11 cellular contexts compared by ENCODE assay signal in genomic region chr3:9452417-9452816, GRCh38. TPM values are rescaled to one million over a fixed set of nuclear protein-coding genes. Genes with fewer than 3 reads are reported as not detected.
A peak's percentile ranks its signal among the peaks of the same experiment; 100 is the strongest.
DNase-seq lines count a peak whose midpoint lies in the region; ATAC-seq and TF ChIP-seq lines count a peak whose summit lies in the region.
"Had no signal": no experiment of that assay in that cellular context is flagged by ENCODE, and none has a peak within 500 bp of the region (broad histone marks: within the 10 kb centered on the region; RNA-seq: fewer than 3 reads in every experiment).

No MANE protein-coding gene starts in this region.

- H3K4me3 ChIP-seq in ACC112 (ENCODE audit: low read depth, low read length), result no peak overlapping the region
- H3K4me3 ChIP-seq in GM23248, result peak overlapping the region; percentile 28
- no peak overlapping the region for H3K4me3 ChIP-seq in fibroblast of pulmonary artery (replicated peaks; ENCODE audit: low read depth, low read length)
- no peak overlapping the region for H3K4me3 ChIP-seq in neuronal stem cell (ENCODE audit: low read length in 2 of 2)
- no peak overlapping the region for H3K4me3 ChIP-seq in lower leg skin (ENCODE audit: low read depth, poor library complexity, severe bottlenecking)

- H3K36me3 Mint-ChIP-seq in activated T-helper 2 cell treated with anti-CD3 and anti-CD28 coated beads, Interferon-gamma antibody, Interleukin-2, Interleukin-4, amounts not matched to agents 10 μg/mL and 5 μg/mL and 100 μg/mL, durations not matched to agents 14 hours and 24 hours and 36 hours (ENCODE audit: low read depth), result peaks cover 75% of the 10 kb centered on the region

- peaks cover 33% of the 10 kb centered on the region for H3K4me1 Mint-ChIP-seq in activated T-helper 2 cell treated with anti-CD3 and anti-CD28 coated beads, Interferon-gamma antibody, Interleukin-2, Interleukin-4, amounts not matched to agents 10 μg/mL and 5 μg/mL and 100 μg/mL, durations not matched to agents 14 hours and 24 hours and 36 hours (ENCODE audit: low read depth)

- ATAC-seq in HG02973 (IDR thresholded peaks at IDR 0.05; ENCODE audit: unreplicated experiment), result no peak
- ATAC-seq: HCT116 had no signal

- peak overlapping the region; percentile 11 for H3K4me3 Mint-ChIP-seq in activated T-helper 2 cell treated with anti-CD3 and anti-CD28 coated beads, Interferon-gamma antibody, Interleukin-2, Interleukin-4, amounts not matched to agents 10 μg/mL and 5 μg/mL and 100 μg/mL, durations not matched to agents 14 hours and 24 hours and 36 hours (ENCODE audit: low read depth)

- H3K27me3 ChIP-seq in ACC112 (ENCODE audit: insufficient read depth, low read length), result no peaks in the 10 kb centered on the region
- H3K27me3 ChIP-seq in GM23248 (replicated peaks; ENCODE audit: insufficient read depth), result no peaks in the 10 kb centered on the region
- H3K27me3 ChIP-seq in neuronal stem cell (ENCODE audit: control insufficient read depth in 3 of 3, insufficient read depth in 3 of 3, low read depth in 1 of 3, low read length in 3 of 3), result no peaks in the 10 kb centered on the region

- no peak overlapping the region for H2BK5ac ChIP-seq in neuronal stem cell (ENCODE audit: low read length)

- peaks cover 21% of the 10 kb centered on the region for H3K4me1 ChIP-seq in ACC112 (ENCODE audit: control insufficient read depth, insufficient read depth, low read length, unreplicated experiment)
- H3K4me1 ChIP-seq in GM23248 (ENCODE audit: insufficient read depth), result peaks cover 7% of the 10 kb centered on the region
- no peaks in the 10 kb centered on the region for H3K4me1 ChIP-seq in neuronal stem cell (ENCODE audit: control insufficient read depth in 2 of 2, insufficient read depth in 1 of 2, low read depth in 1 of 2, low read length in 2 of 2)
- H3K4me1 ChIP-seq: Caco-2 had no signal

- H3K23ac ChIP-seq in neuronal stem cell (ENCODE audit: low read depth, low read length, poor library complexity), result no peak overlapping the region

- TF ChIP-seq CTCF in fibroblast of pulmonary artery (IDR thresholded peaks at IDR 0.05; ENCODE audit: low read length, missing control alignments) (no peak), lower leg skin (IDR thresholded peaks at IDR 0.05) (no peak)

- peaks cover 30% of the 10 kb centered on the region for H3F3A ChIP-seq in GM23248 (ENCODE audit: insufficient read depth)

- no peak overlapping the region for H2AK5ac ChIP-seq in neuronal stem cell (ENCODE audit: low read depth, low read length)

- H4K8ac ChIP-seq in neuronal stem cell (ENCODE audit: low read depth, low read length), result no peak overlapping the region

- no peaks in the 10 kb centered on the region for H3K9me2 ChIP-seq in GM23248 (ENCODE audit: insufficient read depth)

- DNase-seq in GM23248 (peak; percentile 57), fibroblast of pulmonary artery (ENCODE audit: low read depth) (peak; percentile 16), neuronal stem cell (ENCODE audit: low spot score) (no peak), lower leg skin (ENCODE audit: low spot score in 2 of 2) (no peak)
- DNase-seq in activated T-helper 2 cell treated with anti-CD3 and anti-CD28 coated beads, Interferon-gamma antibody, Interleukin-2, Interleukin-4, amounts not matched to agents 10 μg/mL and 5 μg/mL and 100 μg/mL, durations not matched to agents 14 hours and 24 hours and 36 hours (ENCODE audit: low spot score), result no peak
- DNase-seq in effector CD4-positive, alpha-beta T cell, result no peak
- DNase-seq: Caco-2, kidney had no signal

- H3K4me2 ChIP-seq in GM23248 (ENCODE audit: unreplicated experiment), result peak overlapping the region; percentile 30
- no peak overlapping the region for H3K4me2 ChIP-seq in neuronal stem cell (ENCODE audit: insufficient read depth, low read length, poor library complexity, severe bottlenecking)

- H3K18ac ChIP-seq in neuronal stem cell (ENCODE audit: low read length), result no peak overlapping the region

- H3K36me3 ChIP-seq in ACC112 (ENCODE audit: insufficient read depth, low read length), result peaks cover 56% of the 10 kb centered on the region
- H3K36me3 ChIP-seq in GM23248 (ENCODE audit: low read depth), result peaks cover 80% of the 10 kb centered on the region
- H3K36me3 ChIP-seq in neuronal stem cell (replicated peaks in 1 of 2; ENCODE audit: control insufficient read depth in 2 of 2, insufficient read depth in 2 of 2, low read length in 2 of 2), result peaks cover 31 to 99% of the 10 kb centered on the region in 2 donors

- WGBS in GM23248 (ENCODE audit: low coverage in 1 of 2, low lambda C conversion rate in 2 of 2, missing lambda C conversion rate in 2 of 2), 2 experiments, result 60 to 73% methylated on average over 2 of the region's 2 CpGs
- no CpG with 5 or more reads among the region's 2 CpGs for WGBS in neuronal stem cell (ENCODE audit: extremely low coverage in 2 of 2, insufficient read length in 2 of 2, insufficient replicate concordance in 1 of 2), 2 donors
- WGBS in lower leg skin, 2 donors, result 84 to 93% methylated on average over 2 of the region's 2 CpGs

- no peaks in the 10 kb centered on the region for H4K20me1 ChIP-seq in GM23248 (ENCODE audit: insufficient read depth)

- H4K91ac ChIP-seq in neuronal stem cell (ENCODE audit: low read depth, low read length, poor library complexity), result no peak overlapping the region

- peak overlapping the region; percentile 75 for H3K27ac Mint-ChIP-seq in activated T-helper 2 cell treated with anti-CD3 and anti-CD28 coated beads, Interferon-gamma antibody, Interleukin-2, Interleukin-4, amounts not matched to agents 10 μg/mL and 5 μg/mL and 100 μg/mL, durations not matched to agents 14 hours and 24 hours and 36 hours

- no peak overlapping the region for H3K14ac ChIP-seq in neuronal stem cell (ENCODE audit: low read length)

- no peak overlapping the region for H2BK15ac ChIP-seq in neuronal stem cell (ENCODE audit: low read length)

- intact Hi-C loops in activated T-helper 2 cell treated with anti-CD3 and anti-CD28 coated beads, Interferon-gamma antibody, Interleukin-2, Interleukin-4, amounts not matched to agents 10 μg/mL and 5 μg/mL and 100 μg/mL, durations not matched to agents 14 hours and 24 hours and 36 hours (cut with micrococcal nuclease), result loop anchor here (2.0 kb wide), 1 partner anchor 56 kb away; the partner anchor contains the start of gene SETD5
- intact Hi-C loops in lower leg skin (cut with DNase I; ENCODE audit: low total_unique reads), result no loop called here

- H3K27ac ChIP-seq in ACC112 (ENCODE audit: low read depth, low read length) (peak overlapping the region; percentile 43), GM23248 (peak overlapping the region; percentile 57), neuronal stem cell (replicated peaks; ENCODE audit: low read length) (no peak overlapping the region)

- H3K79me1 ChIP-seq in neuronal stem cell (ENCODE audit: low read depth, low read length), result no peaks in the 10 kb centered on the region

- H3K9ac ChIP-seq in GM23248 (peak overlapping the region; percentile 47), neuronal stem cell (ENCODE audit: low read depth, low read length, poor library complexity) (no peak overlapping the region)

- no peak overlapping the region for H2BK12ac ChIP-seq in neuronal stem cell (ENCODE audit: low read length)

- H3K4ac ChIP-seq in neuronal stem cell (ENCODE audit: low read length), result no peak overlapping the region

- TF ChIP-seq POLR2A in lower leg skin (IDR thresholded peaks at IDR 0.05), result no peak

- H3K27me3 Mint-ChIP-seq in activated T-helper 2 cell treated with anti-CD3 and anti-CD28 coated beads, Interferon-gamma antibody, Interleukin-2, Interleukin-4, amounts not matched to agents 10 μg/mL and 5 μg/mL and 100 μg/mL, durations not matched to agents 14 hours and 24 hours and 36 hours (ENCODE audit: low read depth), result no peaks in the 10 kb centered on the region

- in situ Hi-C loops in GM23248 (cut with MboI), result no loop called here

- H2AFZ ChIP-seq in ACC112 (ENCODE audit: low read length, unreplicated experiment) (no peak overlapping the region), GM23248 (no peak overlapping the region), neuronal stem cell (ENCODE audit: low read length) (no peak overlapping the region)

- H3K79me2 ChIP-seq in ACC112 (ENCODE audit: control insufficient read depth, insufficient read depth, low read length, unreplicated experiment) (peaks cover 52% of the 10 kb centered on the region), GM23248 (ENCODE audit: insufficient read depth) (peaks cover 98% of the 10 kb centered on the region)

- H3K9me3 Mint-ChIP-seq in activated T-helper 2 cell treated with anti-CD3 and anti-CD28 coated beads, Interferon-gamma antibody, Interleukin-2, Interleukin-4, amounts not matched to agents 10 μg/mL and 5 μg/mL and 100 μg/mL, durations not matched to agents 14 hours and 24 hours and 36 hours, result no peaks in the 10 kb centered on the region

- H2BK120ac ChIP-seq in neuronal stem cell (ENCODE audit: low read depth, low read length), result no peak overlapping the region

- H3K9me3 ChIP-seq in GM23248 (ENCODE audit: low read depth), result no peaks in the 10 kb centered on the region
- H3K9me3 ChIP-seq in neuronal stem cell (replicated peaks in 1 of 2; ENCODE audit: control insufficient read depth in 2 of 2, insufficient read depth in 1 of 2, low read depth in 1 of 2, low read length in 2 of 2), result no peaks in the 10 kb centered on the region
- H3K9me3 ChIP-seq: Caco-2 had no signal

RNA-seq across cellular contexts. Expression of gene SETD5, which starts 55.0 kb away (rescaled TPM):
- 45.0 and 62.0 TPM in 2 replicates for total RNA-seq in GM23248 (2014; rRNA removed; shearing (Covaris generic))
- 31.7 and 35.0 TPM in 2 replicates for polyA plus RNA-seq in GM23248 (2016; fragmentation: Nextera tagmentation; extraction: Ambion mirVana)
- total RNA-seq in activated T-helper 2 cell treated with anti-CD3 and anti-CD28 coated beads, Interferon-gamma antibody, Interleukin-2, Interleukin-4, amounts not matched to agents 10 μg/mL and 5 μg/mL and 100 μg/mL, durations not matched to agents 14 hours and 24 hours and 36 hours, result 146 and 148 TPM in 2 replicates
- 210 TPM for polyA plus RNA-seq in neuronal stem cell (2013, experiment 1 of 2)
- 225 TPM for polyA plus RNA-seq in neuronal stem cell (2013, experiment 2 of 2)
- total RNA-seq in lower leg skin, result 10 to 100 TPM; 77.8 to 88.1 (median 80.3) TPM

Comparison
In these comparisons a context has a peak if more than half of its experiments do, and no peak if none do; other contexts are left out.
1. DNase-seq: peak in GM23248 (single experiment) and fibroblast of pulmonary artery (single experiment); none in activated T-helper 2 cell treated with anti-CD3 and anti-CD28 coated beads, Interferon-gamma antibody, Interleukin-2, Interleukin-4, amounts not matched to agents 10 μg/mL and 5 μg/mL and 100 μg/mL, durations not matched to agents 14 hours and 24 hours and 36 hours (single experiment), effector CD4-positive, alpha-beta T cell (single experiment), neuronal stem cell (single experiment) and lower leg skin (0 of 2).